28 cellular contexts compared by ENCODE assay signal in the genomic region with DNA sequence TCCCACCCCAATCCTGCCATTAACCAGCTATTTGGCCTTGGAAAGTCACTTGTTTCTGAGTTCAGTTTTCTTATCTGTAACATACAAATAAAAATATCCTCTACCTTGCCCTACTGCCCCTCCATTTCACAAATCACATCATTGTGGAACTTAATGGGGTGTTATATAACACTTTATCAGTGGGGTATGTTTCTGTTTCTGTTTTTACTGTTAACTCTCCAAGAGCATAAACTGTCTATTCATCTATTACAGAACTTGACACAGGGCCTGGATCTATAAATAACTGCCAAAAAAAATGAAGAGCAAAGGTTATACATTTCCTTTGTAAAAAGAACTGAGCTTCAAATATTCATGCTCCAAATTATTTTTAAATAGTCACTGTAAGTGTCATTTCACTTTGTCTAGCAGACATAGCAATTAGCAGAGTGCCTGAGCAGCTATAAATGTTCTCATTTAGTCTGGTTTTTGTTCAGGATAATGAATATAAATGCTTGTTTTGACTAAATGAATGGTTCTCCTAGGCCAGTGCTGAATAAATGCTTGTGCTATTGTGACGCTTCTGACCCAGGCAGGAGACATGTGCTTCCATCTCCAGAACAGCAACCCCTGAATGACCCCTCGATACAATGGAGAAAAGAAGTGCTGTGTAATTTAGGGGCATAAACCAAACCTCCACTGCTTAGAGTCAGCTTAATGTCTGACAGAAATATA. TPM values are rescaled to one million over a fixed set of nuclear protein-coding genes. Genes with fewer than 3 reads are reported as not detected.
DNase-seq lines count a peak whose midpoint lies in the region; ATAC-seq and TF ChIP-seq lines count a peak whose summit lies in the region.
"Had no signal": no experiment of that assay in that cellular context is flagged by ENCODE, and none has a peak within 500 bp of the region (broad histone marks: within the 10 kb centered on the region; RNA-seq: fewer than 3 reads in every experiment).

No MANE protein-coding gene starts in this region.

- 28 to 55% (median 37%) methylated on average over 2 of the region's 2 CpGs for WGBS in heart left ventricle, 4 donors
- 55 to 88% (median 65%) methylated on average over 2 of the region's 2 CpGs for WGBS in adrenal gland, 4 donors
- 35 to 63% methylated on average over 2 of the region's 2 CpGs for WGBS in testis, 2 donors

- CTCF ChIA-PET in HEK293 (lab: Yijun Ruan, JAX) = interaction anchor here (1.1 to 4.3 kb wide), 4 partner anchors 18 to 61 kb away, joined by 5 to 33 read pairs (median 6); no protein-coding TSS in a partner anchor

- H3K27me3 ChIP-seq in heart left ventricle (no peaks in the 10 kb centered on the region), adrenal gland (no peaks in the 10 kb centered on the region), testis (no peaks in the 10 kb centered on the region)
- H3K27me3 ChIP-seq: BLaER1, colonic mucosa, foreskin keratinocyte had no signal

- DNase-seq in RPMI8226 (peak; percentile 36), heart left ventricle (no peak), sciatic nerve (ENCODE audit: low spot score) (no peak), adrenal gland (no peak), testis (no peak)
- DNase-seq: activated CD4-positive, alpha-beta T cell treated with anti-CD3 and anti-CD28 coated beads for 36 hours; activated T-cell treated with anti-CD3 and anti-CD28 coated beads, Interleukin-2, amount 50 U/mL, for 1 hour; colonic mucosa; effector memory CD8-positive, alpha-beta T cell; foreskin keratinocyte; naive B cell; NCI-H2171; NCI-H526; trophoblast cell had no signal

- no peak for TF ChIP-seq POLR2A in heart left ventricle (IDR thresholded peaks at IDR 0.05)
- no peak for TF ChIP-seq POLR2A in adrenal gland (IDR thresholded peaks at IDR 0.05)
- no peak for TF ChIP-seq POLR2A in testis (IDR thresholded peaks at IDR 0.05)

- H3K27ac ChIP-seq in HEK293 (ENCODE audit: extremely low read depth, low read depth, low read length) (no peak overlapping the region), heart left ventricle (peak overlapping the region in 7 of 12 donors; percentile 2 to 50 (median 22)), adrenal gland (peak overlapping the region in 2 of 5 donors; percentile 3 to 8), testis (no peak overlapping the region)
- H3K27ac ChIP-seq: BLaER1, colonic mucosa, foreskin keratinocyte, hepatocyte, skin epidermis had no signal

- POLR2A ChIA-PET in HEK293 (lab: Yijun Ruan, JAX) = no interaction called here

- H3K4me3 ChIP-seq in HEK293 (ENCODE audit: low read depth, low read length) = no peak overlapping the region
- H3K4me3 ChIP-seq in heart left ventricle = no peak overlapping the region
- no peak overlapping the region for H3K4me3 ChIP-seq in adrenal gland
- H3K4me3 ChIP-seq in testis = no peak overlapping the region
- H3K4me3 ChIP-seq: BLaER1, colonic mucosa, hepatocyte, skin epidermis had no signal

- TF ChIP-seq CTCF in HEK293 (tag by site-specific recombination; IDR thresholded peaks at IDR 0.05) = no peak
- no peak for TF ChIP-seq CTCF in heart left ventricle (IDR thresholded peaks at IDR 0.05)
- TF ChIP-seq CTCF in adrenal gland (IDR thresholded peaks at IDR 0.05) = no peak
- TF ChIP-seq CTCF in testis (IDR thresholded peaks at IDR 0.05) = no peak

- H3K4me1 ChIP-seq in HEK293 (ENCODE audit: control insufficient read depth, insufficient read depth, low read length) (peaks cover 29% of the 10 kb centered on the region), heart left ventricle (peaks cover 0 to 33% (median 16%) of the 10 kb centered on the region in 12 donors), adrenal gland (replicated peaks in 1 of 2) (peaks cover 0 to 29% of the 10 kb centered on the region in 2 donors), testis (peaks cover 5% of the 10 kb centered on the region)
- H3K4me1 ChIP-seq: colonic mucosa had no signal

- peaks cover 0 to 3% of the 10 kb centered on the region in 2 experiments; a peak in 1 of 3 replicates for H3K36me3 ChIP-seq in HEK293 (ENCODE audit: control insufficient read depth in 2 of 2, insufficient read depth in 1 of 2, low read length in 2 of 2)
- peaks cover 0 to 9% (median 0%) of the 10 kb centered on the region in 9 donors for H3K36me3 ChIP-seq in heart left ventricle
- no peaks in the 10 kb centered on the region for H3K36me3 ChIP-seq in adrenal gland (replicated peaks in 1 of 2)
- no peaks in the 10 kb centered on the region for H3K36me3 ChIP-seq in testis (ENCODE audit: low read depth, missing control alignments)
- H3K36me3 ChIP-seq: BLaER1, colonic mucosa had no signal

- no peaks in the 10 kb centered on the region for H3K9me3 ChIP-seq in HEK293 (ENCODE audit: control insufficient read depth, insufficient read depth, low read depth, low read length)
- H3K9me3 ChIP-seq in heart left ventricle = no peaks in the 10 kb centered on the region
- no peaks in the 10 kb centered on the region for H3K9me3 ChIP-seq in adrenal gland (replicated peaks in 1 of 3)
- no peaks in the 10 kb centered on the region for H3K9me3 ChIP-seq in testis
- H3K9me3 ChIP-seq: BLaER1, colonic mucosa had no signal

- ATAC-seq in heart left ventricle (peak in 3 of 4 donors; percentile 44 to 68 (median 46)), sciatic nerve (peak; percentile 56), HG03442 (IDR thresholded peaks at IDR 0.05; ENCODE audit: unreplicated experiment) (no peak)
- ATAC-seq: activated CD4-positive, alpha-beta T cell treated with anti-CD3 and anti-CD28 coated beads for 36 hours; effector memory CD8-positive, alpha-beta T cell; foreskin keratinocyte; SK-N-SH treated with all-trans-retinoic acid at 6 μM for 48 hours had no signal

- intact Hi-C loops in heart left ventricle (cut with DNase I) (no loop called here), sciatic nerve (cut with DNase I) (no loop called here), adrenal gland (cut with DNase I) (no loop called here), testis (cut with DNase I; ENCODE audit: low total_unique reads) (no loop called here)

TF ChIP-seq in HEK293, 187 proteins besides CTCF, POLR2A, EP300 and RAD21 (continues in another document):
- 0 out of 2 replicates have a peak, but pooled peaks have one; percentile 14 for TF ChIP-seq OVOL3 (tag by site-specific recombination; IDR thresholded peaks at IDR 0.05)
- TF ChIP-seq FEZF1 (tag by site-specific recombination; IDR thresholded peaks at IDR 0.05) = peak; percentile 62; the same call in 1 of the 2 replicates
- TF ChIP-seq, protein P1, sequence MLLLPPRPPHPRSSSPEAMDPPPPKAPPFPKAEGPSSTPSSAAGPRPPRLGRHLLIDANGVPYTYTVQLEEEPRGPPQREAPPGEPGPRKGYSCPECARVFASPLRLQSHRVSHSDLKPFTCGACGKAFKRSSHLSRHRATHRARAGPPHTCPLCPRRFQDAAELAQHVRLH (tag by site-specific recombination; IDR thresholded peaks at IDR 0.05) = peak; percentile 52; the same call in 1 of the 2 replicates
- TF ChIP-seq, protein P2, sequence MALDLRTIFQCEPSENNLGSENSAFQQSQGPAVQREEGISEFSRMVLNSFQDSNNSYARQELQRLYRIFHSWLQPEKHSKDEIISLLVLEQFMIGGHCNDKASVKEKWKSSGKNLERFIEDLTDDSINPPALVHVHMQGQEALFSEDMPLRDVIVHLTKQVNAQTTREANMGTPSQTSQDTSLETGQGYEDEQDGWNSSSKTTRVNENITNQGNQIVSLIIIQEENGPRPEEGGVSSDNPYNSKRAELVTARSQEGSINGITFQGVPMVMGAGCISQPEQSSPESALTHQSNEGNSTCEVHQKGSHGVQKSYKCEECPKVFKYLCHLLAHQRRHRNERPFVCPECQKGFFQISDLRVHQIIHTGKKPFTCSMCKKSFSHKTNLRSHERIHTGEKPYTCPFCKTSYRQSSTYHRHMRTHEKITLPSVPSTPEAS (tag by site-specific recombination; IDR thresholded peaks at IDR 0.05) = no peak
- no peak for TF ChIP-seq ZEB2 (tag by site-specific recombination; IDR thresholded peaks at IDR 0.05)
- no peak for TF ChIP-seq ZNF560 (tag by site-specific recombination; IDR thresholded peaks at IDR 0.05; ENCODE audit: borderline replicate concordance)
- TF ChIP-seq SP7 (tag by site-specific recombination; IDR thresholded peaks at IDR 0.05) = peak; percentile 72
- no peak for TF ChIP-seq ZNF302 (tag by site-specific recombination; IDR thresholded peaks at IDR 0.05; ENCODE audit: low read depth)
- TF ChIP-seq, protein P3, sequence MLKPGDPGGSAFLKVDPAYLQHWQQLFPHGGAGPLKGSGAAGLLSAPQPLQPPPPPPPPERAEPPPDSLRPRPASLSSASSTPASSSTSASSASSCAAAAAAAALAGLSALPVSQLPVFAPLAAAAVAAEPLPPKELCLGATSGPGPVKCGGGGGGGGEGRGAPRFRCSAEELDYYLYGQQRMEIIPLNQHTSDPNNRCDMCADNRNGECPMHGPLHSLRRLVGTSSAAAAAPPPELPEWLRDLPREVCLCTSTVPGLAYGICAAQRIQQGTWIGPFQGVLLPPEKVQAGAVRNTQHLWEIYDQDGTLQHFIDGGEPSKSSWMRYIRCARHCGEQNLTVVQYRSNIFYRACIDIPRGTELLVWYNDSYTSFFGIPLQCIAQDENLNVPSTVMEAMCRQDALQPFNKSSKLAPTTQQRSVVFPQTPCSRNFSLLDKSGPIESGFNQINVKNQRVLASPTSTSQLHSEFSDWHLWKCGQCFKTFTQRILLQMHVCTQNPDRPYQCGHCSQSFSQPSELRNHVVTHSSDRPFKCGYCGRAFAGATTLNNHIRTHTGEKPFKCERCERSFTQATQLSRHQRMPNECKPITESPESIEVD (tag by site-specific recombination; IDR thresholded peaks at IDR 0.05) = peak; percentile 71
- peak; percentile 76; the same call in 1 of the 2 replicates for TF ChIP-seq ZXDB (tag by site-specific recombination; IDR thresholded peaks at IDR 0.05)

RNA-seq across cellular contexts. Expression of gene PIGM, which starts 7.4 kb away (rescaled TPM):
- total RNA-seq in heart left ventricle (1 to 10 TPM; 1.7 to 4.1 (median 2.5) TPM), sciatic nerve (5.9 TPM), adrenal gland (1 to 10 TPM; 5.3 to 9.4 (median 7.4) TPM), testis (1 to 10 TPM; 5.1 to 6.5 TPM)
- polyA plus RNA-seq in heart left ventricle (1 to 10 TPM; 1.6 to 2.1 TPM), adrenal gland (1 to 10 TPM; 3.0 to 9.4 (median 3.5) TPM), testis (ENCODE audit: insufficient read depth, low read depth, low replicate concordance) (9.1 TPM)

RNA-seq across cellular contexts. Expression of gene KCNJ10, which starts 45.6 kb away (rescaled TPM):
- 1 to 10 TPM in 1 of 9 donors, under 1 TPM in 1, not detected in 7; 0.48 to 1.1 TPM for total RNA-seq in heart left ventricle
- under 1 TPM in 1 of 2 donors, not detected in 1; 0.08 TPM for polyA plus RNA-seq in heart left ventricle
- total RNA-seq in sciatic nerve = 23.7 TPM
- total RNA-seq in adrenal gland = under 1 TPM in 2 of 8 donors, not detected in 6; 0.19 to 0.32 TPM
- under 1 TPM in 2 of 3 donors, not detected in 1; 0.13 TPM for polyA plus RNA-seq in adrenal gland
- total RNA-seq in testis = 1 to 10 TPM in 1 of 2 donors, under 1 TPM in 1; 0.79 to 1.5 TPM
- 1.9 TPM for polyA plus RNA-seq in testis (ENCODE audit: insufficient read depth, low read depth, low replicate concordance)
- total RNA-seq: activated CD8-positive, alpha-beta memory T cell treated with anti-CD3 and anti-CD28 coated beads for 36 hours; foreskin keratinocyte; H4; hepatocyte; LHCN-M2; pulmonary artery endothelial cell; T-helper 2 cell treated with Interferon-gamma antibody and Interleukin-4, amounts not matched to agents 100 ng/mL and 5 ng/mL, for 36 hours had no signal
- polyA plus RNA-seq: esophagus, foreskin keratinocyte, hepatocyte had no signal

RNA-seq across cellular contexts. Expression of gene KCNJ9, which starts 57.0 kb away (rescaled TPM):
- total RNA-seq in heart left ventricle (under 1 TPM in 2 of 9 donors, not detected in 7; 0.06 to 0.29 TPM), sciatic nerve (0.18 TPM), adrenal gland (1 to 10 TPM in 1 of 8 donors, under 1 TPM in 1, not detected in 6; 0.14 to 1.1 TPM), testis (under 1 TPM; 0.55 to 0.68 TPM)
- polyA plus RNA-seq in heart left ventricle (under 1 TPM in 1 of 2 donors, not detected in 1; 0.08 TPM), adrenal gland (under 1 TPM; 0.16 to 0.24 (median 0.20) TPM), testis (ENCODE audit: insufficient read depth, low read depth, low replicate concordance) (0.37 TPM)
- total RNA-seq: activated CD8-positive, alpha-beta memory T cell treated with anti-CD3 and anti-CD28 coated beads for 36 hours; foreskin keratinocyte; H4; hepatocyte; LHCN-M2; mesenteric fat pad; pulmonary artery endothelial cell; RPMI7951; T-helper 2 cell treated with Interferon-gamma antibody and Interleukin-4, amounts not matched to agents 100 ng/mL and 5 ng/mL, for 36 hours had no signal
- polyA plus RNA-seq: esophagus, foreskin keratinocyte, hepatocyte had no signal

Comparison
In these comparisons a context has a peak if more than half of its experiments do, and no peak if none do; other contexts are left out.
1. H3K27ac ChIP-seq: peak in heart left ventricle (7 of 12); none in HEK293 (single experiment) and testis (0 of 2).